17 cellular contexts compared by ENCODE assay signal in genomic region chr13:112042496-112042895, GRCh38. TPM values are rescaled to one million over a fixed set of nuclear protein-coding genes. Genes with fewer than 3 reads are reported as not detected.
"Had no signal": no experiment of that assay in that cellular context is flagged by ENCODE, and none has a peak within 500 bp of the region (broad histone marks: within the 10 kb centered on the region; RNA-seq: fewer than 3 reads in every experiment).

No MANE protein-coding gene starts in this region.

- H3K27ac ChIP-seq: heart left ventricle had no signal

- H3K9me3 Mint-ChIP-seq: activated naive CD4-positive, alpha-beta T cell treated with anti-CD3 and anti-CD28 coated beads, Interleukin-2, amount 10 ng/mL, durations not matched to agents 7 days and 5 days had no signal

- H3K36me3 ChIP-seq: heart left ventricle had no signal

- ATAC-seq: heart left ventricle, sciatic nerve had no signal

- H3K27ac Mint-ChIP-seq: activated naive CD4-positive, alpha-beta T cell treated with anti-CD3 and anti-CD28 coated beads, Interleukin-2, amount 10 ng/mL, durations not matched to agents 7 days and 5 days; activated T-helper 2 cell treated with anti-CD3 and anti-CD28 coated beads, Interferon-gamma antibody, Interleukin-2, Interleukin-4, amounts not matched to agents 10 μg/mL and 5 μg/mL and 100 μg/mL, durations not matched to agents 14 hours and 24 hours and 36 hours had no signal

- H3K36me3 Mint-ChIP-seq: activated naive CD4-positive, alpha-beta T cell treated with anti-CD3 and anti-CD28 coated beads, Interleukin-2, amount 10 ng/mL, durations not matched to agents 7 days and 5 days had no signal

- DNase-seq: activated CD4-positive, alpha-beta T cell treated with anti-CD3 and anti-CD28 coated beads for 48 hours; activated naive CD4-positive, alpha-beta T cell treated with anti-CD3 and anti-CD28 coated beads, Interleukin-2, amount 10 ng/mL, durations not matched to agents 7 days and 5 days; heart left ventricle; kidney; stimulated activated naive CD4-positive, alpha-beta T cell; substantia nigra; trophoblast cell had no signal

- H3K4me3 ChIP-seq: heart left ventricle had no signal

- H3K27me3 Mint-ChIP-seq: activated naive CD4-positive, alpha-beta T cell treated with anti-CD3 and anti-CD28 coated beads, Interleukin-2, amount 10 ng/mL, durations not matched to agents 7 days and 5 days had no signal

- H3K4me3 Mint-ChIP-seq: activated naive CD4-positive, alpha-beta T cell treated with anti-CD3 and anti-CD28 coated beads, Interleukin-2, amount 10 ng/mL, durations not matched to agents 7 days and 5 days; neural crest cell had no signal

- H3K4me1 Mint-ChIP-seq: activated naive CD4-positive, alpha-beta T cell treated with anti-CD3 and anti-CD28 coated beads, Interleukin-2, amount 10 ng/mL, durations not matched to agents 7 days and 5 days; neural crest cell had no signal

- H3K4me1 ChIP-seq: heart left ventricle had no signal

RNA-seq across cellular contexts. Expression of gene SOX1, which starts 24.5 kb away (rescaled TPM):
- total RNA-seq: activated T-helper 2 cell treated with anti-CD3 and anti-CD28 coated beads, Interferon-gamma antibody, Interleukin-2, Interleukin-4, amounts not matched to agents 10 μg/mL and 5 μg/mL and 100 μg/mL, durations not matched to agents 14 hours and 24 hours and 36 hours; cardiac septum; endothelial cell of umbilical vein; fibroblast of lung; heart left ventricle; kidney; liver; osteocyte; pulmonary artery endothelial cell; sciatic nerve had no signal
- polyA plus RNA-seq: adipose tissue, endothelial cell of umbilical vein, fibroblast of lung, heart left ventricle, liver had no signal
